In genomic region chr10:95440756-95441546, GRCh38 we compare ENCODE assay signal across 1 cellular context.
TF ChIP-seq lines count a peak whose summit lies in the region.

No MANE protein-coding gene starts in this region.

TF ChIP-seq in GM23338, 12 proteins besides CTCF, POLR2A, EP300 and RAD21 (continued from another document):
- TF ChIP-seq, protein P1, sequence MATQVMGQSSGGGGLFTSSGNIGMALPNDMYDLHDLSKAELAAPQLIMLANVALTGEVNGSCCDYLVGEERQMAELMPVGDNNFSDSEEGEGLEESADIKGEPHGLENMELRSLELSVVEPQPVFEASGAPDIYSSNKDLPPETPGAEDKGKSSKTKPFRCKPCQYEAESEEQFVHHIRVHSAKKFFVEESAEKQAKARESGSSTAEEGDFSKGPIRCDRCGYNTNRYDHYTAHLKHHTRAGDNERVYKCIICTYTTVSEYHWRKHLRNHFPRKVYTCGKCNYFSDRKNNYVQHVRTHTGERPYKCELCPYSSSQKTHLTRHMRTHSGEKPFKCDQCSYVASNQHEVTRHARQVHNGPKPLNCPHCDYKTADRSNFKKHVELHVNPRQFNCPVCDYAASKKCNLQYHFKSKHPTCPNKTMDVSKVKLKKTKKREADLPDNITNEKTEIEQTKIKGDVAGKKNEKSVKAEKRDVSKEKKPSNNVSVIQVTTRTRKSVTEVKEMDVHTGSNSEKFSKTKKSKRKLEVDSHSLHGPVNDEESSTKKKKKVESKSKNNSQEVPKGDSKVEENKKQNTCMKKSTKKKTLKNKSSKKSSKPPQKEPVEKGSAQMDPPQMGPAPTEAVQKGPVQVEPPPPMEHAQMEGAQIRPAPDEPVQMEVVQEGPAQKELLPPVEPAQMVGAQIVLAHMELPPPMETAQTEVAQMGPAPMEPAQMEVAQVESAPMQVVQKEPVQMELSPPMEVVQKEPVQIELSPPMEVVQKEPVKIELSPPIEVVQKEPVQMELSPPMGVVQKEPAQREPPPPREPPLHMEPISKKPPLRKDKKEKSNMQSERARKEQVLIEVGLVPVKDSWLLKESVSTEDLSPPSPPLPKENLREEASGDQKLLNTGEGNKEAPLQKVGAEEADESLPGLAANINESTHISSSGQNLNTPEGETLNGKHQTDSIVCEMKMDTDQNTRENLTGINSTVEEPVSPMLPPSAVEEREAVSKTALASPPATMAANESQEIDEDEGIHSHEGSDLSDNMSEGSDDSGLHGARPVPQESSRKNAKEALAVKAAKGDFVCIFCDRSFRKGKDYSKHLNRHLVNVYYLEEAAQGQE (IDR thresholded peaks at IDR 0.05; ENCODE audit: unreplicated experiment): no peak
- no peak for TF ChIP-seq STAT1 (IDR thresholded peaks at IDR 0.05; ENCODE audit: unreplicated experiment)
- no peak for TF ChIP-seq NANOG (IDR thresholded peaks at IDR 0.05; ENCODE audit: borderline replicate concordance)
- no peak for TF ChIP-seq EZH2phosphoT487 (IDR thresholded peaks at IDR 0.05; ENCODE audit: unreplicated experiment)
